In the genomic region with DNA sequence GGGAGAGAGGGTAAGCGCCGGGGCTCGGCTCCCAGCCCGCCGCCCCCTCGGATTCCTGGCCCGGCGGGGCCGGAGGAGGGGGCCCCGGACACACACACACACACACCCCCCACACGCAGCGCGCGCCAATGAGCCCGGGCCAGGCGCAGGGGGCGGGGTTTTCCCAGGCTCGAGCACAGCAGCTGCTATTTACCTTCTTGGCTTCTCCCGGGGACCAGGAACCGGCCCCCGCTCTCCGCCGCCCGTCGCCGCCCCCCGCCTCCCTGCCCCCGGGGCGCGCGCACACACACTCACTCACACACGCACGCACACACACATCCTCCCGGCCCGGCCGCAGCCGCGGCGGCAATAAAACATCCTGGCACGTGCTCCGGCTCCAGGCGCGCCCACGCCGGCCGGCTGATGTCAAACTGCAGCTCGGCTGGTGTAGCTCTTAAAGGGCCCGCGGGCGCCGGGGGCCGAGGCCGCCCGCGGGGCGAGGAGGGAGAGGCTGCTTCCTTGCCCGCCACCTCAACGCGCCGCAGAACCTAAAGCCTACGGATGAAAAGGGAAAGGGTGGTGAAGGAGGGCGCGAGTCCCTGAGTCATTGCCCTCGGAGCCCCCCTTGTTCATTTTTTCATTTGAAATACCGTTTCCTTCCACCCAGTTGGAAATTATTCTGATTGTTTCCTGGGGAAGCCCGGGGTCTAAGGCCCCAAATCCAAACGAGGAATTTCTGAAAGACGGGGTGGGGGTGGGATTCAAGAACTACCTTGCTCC, we compare ENCODE assay signal across 8 cellular contexts.
DNase-seq lines count a peak whose midpoint lies in the region; ATAC-seq, FAIRE-seq and TF ChIP-seq lines count a peak whose summit lies in the region.

No MANE protein-coding gene starts in this region.

- H3K27ac ChIP-seq in KOPT-K1 (ENCODE audit: low read depth, low read length, poor library complexity, severe bottlenecking), result peak overlapping the region; percentile 27

- no peak for FAIRE-seq in RCC 7860 (lab: Jason Lieb, UNC)

- peaks cover 4% of the 10 kb centered on the region for H3K27me3 Mint-ChIP-seq in nephron (ENCODE audit: low read depth)
- peaks cover 84% of the 10 kb centered on the region for H3K27me3 Mint-ChIP-seq in stimulated activated naive CD8-positive, alpha-beta T cell treated with anti-CD3 and anti-CD28 coated beads, Interleukin-15, amount 100 ng/mL, for 72 hours

- H3K4me1 Mint-ChIP-seq in nephron, result peaks cover 50% of the 10 kb centered on the region
- H3K4me1 Mint-ChIP-seq in stimulated activated naive CD8-positive, alpha-beta T cell treated with anti-CD3 and anti-CD28 coated beads, Interleukin-15, amount 100 ng/mL, for 72 hours, result peaks cover 68% of the 10 kb centered on the region

- H3K4me3 Mint-ChIP-seq in nephron, result peak overlapping the region; percentile 86 to 99 (median 98)
- peak overlapping the region; percentile 75 to 83 for H3K4me3 Mint-ChIP-seq in stimulated activated naive CD8-positive, alpha-beta T cell treated with anti-CD3 and anti-CD28 coated beads, Interleukin-15, amount 100 ng/mL, for 72 hours

- TF ChIP-seq CTCF in nephron (IDR thresholded peaks at IDR 0.05; ENCODE audit: unreplicated experiment in 3 of 3), result no peak

- H3K9me3 ChIP-seq in KOPT-K1 (ENCODE audit: insufficient read depth, low read length, poor library complexity, severe bottlenecking), result no peaks in the 10 kb centered on the region

- H3K36me3 Mint-ChIP-seq in nephron (ENCODE audit: low read depth), result peaks cover 17% of the 10 kb centered on the region

- H3K27ac Mint-ChIP-seq in nephron, result peak overlapping the region; percentile 42 to 93 (median 61)
- H3K27ac Mint-ChIP-seq in stimulated activated naive CD8-positive, alpha-beta T cell treated with anti-CD3 and anti-CD28 coated beads, Interleukin-15, amount 100 ng/mL, for 72 hours, result peak overlapping the region; percentile 49 to 87

- DNase-seq in DMS114 treated with DMSO at 0.1 percent for 48 hours (lab: John Stamatoyannopoulos, UW; ENCODE audit: unreplicated experiment) (peak; percentile 78), RCC 7860 (ENCODE audit: low spot score) (peak; percentile 95), fibroblast of peridontal ligament (ENCODE audit: extremely low read depth) (peak; percentile 74)
- peak; percentile 66 for DNase-seq in activated T-helper 9 cell treated with anti-CD3 and anti-CD28 coated beads, Interleukin-2, amount 50 U/mL, for 16 hours (ENCODE audit: low read depth)
- peak; percentile 85 to 90 for DNase-seq in stimulated activated naive CD8-positive, alpha-beta T cell treated with anti-CD3 and anti-CD28 coated beads, Interleukin-15, amount 100 ng/mL, for 72 hours

- peak; percentile 40 for ATAC-seq in GM21717 (IDR thresholded peaks at IDR 0.05; ENCODE audit: unreplicated experiment)
- ATAC-seq in stimulated activated naive CD8-positive, alpha-beta T cell treated with anti-CD3 and anti-CD28 coated beads, Interleukin-15, amount 100 ng/mL, for 72 hours, result peak; percentile 75

- no peaks in the 10 kb centered on the region for H3K9me3 Mint-ChIP-seq in nephron
- H3K9me3 Mint-ChIP-seq in stimulated activated naive CD8-positive, alpha-beta T cell treated with anti-CD3 and anti-CD28 coated beads, Interleukin-15, amount 100 ng/mL, for 72 hours, result no peaks in the 10 kb centered on the region

- no peaks in the 10 kb centered on the region for H3K36me3 ChIP-seq in KOPT-K1 (ENCODE audit: insufficient read depth, low read length)

Comparison
In these comparisons a context has a peak if more than half of its experiments do, and no peak if none do; other contexts are left out.
1. Peak in every context shown above with its lines: DNase-seq, ATAC-seq and H3K27ac ChIP-seq.